ENCODE assay signal across 14 cellular contexts in genomic region chr10:112706580-112706979, GRCh38.
"Had no signal": no experiment of that assay in that cellular context is flagged by ENCODE, and none has a peak within 500 bp of the region (broad histone marks: within the 10 kb centered on the region; RNA-seq: fewer than 3 reads in every experiment).

No MANE protein-coding gene starts in this region.

- H3K9me3 Mint-ChIP-seq: naive B cell; stimulated activated naive B cell treated with anti-CD40 and anti-IgM and Interleukin-4, amounts not matched to agents 10 μg/mL and 1 μg/mL and 100 μg/mL, for 72 hours had no signal

- ATAC-seq: esophagus mucosa; heart left ventricle; stimulated activated naive B cell treated with anti-CD40 and anti-IgM and Interleukin-4, amounts not matched to agents 10 μg/mL and 1 μg/mL and 100 μg/mL, for 72 hours; upper lobe of right lung had no signal

- H3K27me3 Mint-ChIP-seq: naive B cell; stimulated activated naive B cell treated with anti-CD40 and anti-IgM and Interleukin-4, amounts not matched to agents 10 μg/mL and 1 μg/mL and 100 μg/mL, for 72 hours had no signal

- H3K4me1 Mint-ChIP-seq: stimulated activated naive B cell treated with anti-CD40 and anti-IgM and Interleukin-4, amounts not matched to agents 10 μg/mL and 1 μg/mL and 100 μg/mL, for 72 hours had no signal

- H3K4me3 Mint-ChIP-seq: stimulated activated naive B cell treated with anti-CD40 and anti-IgM and Interleukin-4, amounts not matched to agents 10 μg/mL and 1 μg/mL and 100 μg/mL, for 72 hours had no signal

- DNase-seq: effector memory CD4-positive, alpha-beta T cell; heart left ventricle; hippocampal formation; kidney glomerular epithelial cell; mesendoderm; naive B cell; posterior cingulate gyrus; sigmoid colon; stimulated activated CD4-positive, alpha-beta T cell treated with anti-CD3 and anti-CD28 coated beads, Interleukin-2, amount 100 ng/mL, for 24 hours; stimulated activated CD4-positive, alpha-beta T cell treated with anti-CD3 and anti-CD28 coated beads, Interleukin-4, amount 100 ng/mL, for 4 hours; stimulated activated naive B cell treated with anti-CD40 and anti-IgM and Interleukin-4, amounts not matched to agents 10 μg/mL and 1 μg/mL and 100 μg/mL, for 72 hours; tibial artery; upper lobe of right lung had no signal

- H3K27ac Mint-ChIP-seq: stimulated activated naive B cell treated with anti-CD40 and anti-IgM and Interleukin-4, amounts not matched to agents 10 μg/mL and 1 μg/mL and 100 μg/mL, for 72 hours had no signal
